ENCODE assay signal across 21 cellular contexts in genomic region chr22:43200555-43200954, GRCh38.
"Had no signal": no experiment of that assay in that cellular context is flagged by ENCODE, and none has a peak within 500 bp of the region (broad histone marks: within the 10 kb centered on the region; RNA-seq: fewer than 3 reads in every experiment).

No MANE protein-coding gene starts in this region.

- DNase-seq: Karpas-422, KG1, MG63, NCI-H1092, NCI-H1105 treated with DMSO at 0.1 percent for 48 hours, NCI-H1417 treated with DMSO at 0.1 percent for 48 hours, NCI-H146, NCI-H1694 treated with DMSO at 0.1 percent for 48 hours, NCI-H1930, NCI-H2081, NCI-H2107, NCI-H2227 treated with DMSO at 0.1 percent for 48 hours, NCI-H510A, NCI-H524 treated with DMSO at 0.1 percent for 48 hours, NCI-H69, NCI-H774, RPMI8226, SHP77 treated with DMSO at 0.1 percent for 48 hours, SJCRH30 had no signal

- H3K9me3 ChIP-seq: MG63, SJCRH30 had no signal

- H3K27me3 ChIP-seq: MG63, SJCRH30 had no signal

- H3K4me1 ChIP-seq: SJCRH30 had no signal

- FAIRE-seq: RCC 7860 had no signal

- H3K4me3 ChIP-seq: MG63, SJCRH30 had no signal

- ATAC-seq: SK-N-SH treated with all-trans-retinoic acid at 6 μM for 48 hours had no signal

- H3K36me3 ChIP-seq: MG63, SJCRH30 had no signal

- H3K27ac ChIP-seq: SJCRH30 had no signal
